In genomic region chr5:392431-392988, GRCh38 we compare ENCODE assay signal across 1 cellular context.
TF ChIP-seq lines count a peak whose summit lies in the region.

No MANE protein-coding gene starts in this region.

TF ChIP-seq in HepG2, 621 proteins besides CTCF, POLR2A, EP300 and RAD21 (continued from another document):
- no peak for TF ChIP-seq ZNF18 (CRISPR knock-in tag; IDR thresholded peaks at IDR 0.05; ENCODE audit: insufficient replicate concordance)
- TF ChIP-seq ZNF639 (CRISPR knock-in tag; conservative IDR thresholded peaks at IDR 0.05), result no peak
TF ChIP-seq in HepG2: peak in this region for 0.
